Comparison of ENCODE assay signal across 2 cellular contexts in the genomic region with DNA sequence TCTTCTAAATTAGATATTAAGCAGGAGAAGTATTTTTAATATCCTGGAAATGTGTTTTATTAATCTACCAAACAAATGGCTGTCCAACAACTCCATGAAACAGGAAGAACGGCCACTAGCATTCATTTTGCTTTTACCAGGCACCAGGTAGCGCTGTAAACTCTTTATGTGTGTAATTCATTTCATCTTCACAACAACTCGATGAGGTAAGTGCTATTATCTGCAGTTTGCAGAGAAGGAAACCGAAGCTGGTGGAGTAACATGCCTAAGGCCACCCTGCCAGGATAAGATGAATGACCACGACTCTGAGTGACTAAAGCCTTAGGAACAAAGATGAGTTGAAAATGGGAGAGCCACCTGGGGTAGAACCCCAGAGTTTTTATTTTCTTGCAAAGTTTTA.
TF ChIP-seq lines count a peak whose summit lies in the region.

No MANE protein-coding gene starts in this region.

TF ChIP-seq in SK-N-SH, 30 proteins besides CTCF, POLR2A, EP300 and RAD21 (continued from another document):
- TF ChIP-seq, protein P1, sequence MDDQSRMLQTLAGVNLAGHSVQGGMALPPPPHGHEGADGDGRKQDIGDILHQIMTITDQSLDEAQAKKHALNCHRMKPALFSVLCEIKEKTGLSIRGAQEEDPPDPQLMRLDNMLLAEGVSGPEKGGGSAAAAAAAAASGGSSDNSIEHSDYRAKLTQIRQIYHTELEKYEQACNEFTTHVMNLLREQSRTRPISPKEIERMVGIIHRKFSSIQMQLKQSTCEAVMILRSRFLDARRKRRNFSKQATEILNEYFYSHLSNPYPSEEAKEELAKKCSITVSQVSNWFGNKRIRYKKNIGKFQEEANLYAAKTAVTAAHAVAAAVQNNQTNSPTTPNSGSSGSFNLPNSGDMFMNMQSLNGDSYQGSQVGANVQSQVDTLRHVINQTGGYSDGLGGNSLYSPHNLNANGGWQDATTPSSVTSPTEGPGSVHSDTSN (IDR thresholded peaks at IDR 0.05), result peak; percentile 30; the same call in 1 of the 2 replicates
- TF ChIP-seq TCF12 (IDR thresholded peaks at IDR 0.05), result peak; percentile 15; the same call in 1 of the 2 replicates

TF ChIP-seq in SK-N-SH treated with all-trans-retinoic acid at 6 μM for 48 hours, 23 proteins besides CTCF, POLR2A, EP300 and RAD21 (continued from another document):
- TF ChIP-seq PATZ1 (CRISPR knock-in tag; IDR thresholded peaks at IDR 0.05; ENCODE audit: borderline replicate concordance) (no peak), ISL1 (CRISPR knock-in tag; IDR thresholded peaks at IDR 0.05) (no peak), ZFP3 (CRISPR knock-in tag; IDR thresholded peaks at IDR 0.05) (no peak), ZNF565 (CRISPR knock-in tag; conservative IDR thresholded peaks at IDR 0.05; ENCODE audit: low read depth) (no peak), ESRRG (CRISPR knock-in tag; IDR thresholded peaks at IDR 0.05) (no peak), ZNF70 (CRISPR knock-in tag; IDR thresholded peaks at IDR 0.05) (no peak), OSR1 (CRISPR knock-in tag; IDR thresholded peaks at IDR 0.05) (no peak), CSDC2 (CRISPR knock-in tag; IDR thresholded peaks at IDR 0.05) (no peak)
- TF ChIP-seq, protein P2, sequence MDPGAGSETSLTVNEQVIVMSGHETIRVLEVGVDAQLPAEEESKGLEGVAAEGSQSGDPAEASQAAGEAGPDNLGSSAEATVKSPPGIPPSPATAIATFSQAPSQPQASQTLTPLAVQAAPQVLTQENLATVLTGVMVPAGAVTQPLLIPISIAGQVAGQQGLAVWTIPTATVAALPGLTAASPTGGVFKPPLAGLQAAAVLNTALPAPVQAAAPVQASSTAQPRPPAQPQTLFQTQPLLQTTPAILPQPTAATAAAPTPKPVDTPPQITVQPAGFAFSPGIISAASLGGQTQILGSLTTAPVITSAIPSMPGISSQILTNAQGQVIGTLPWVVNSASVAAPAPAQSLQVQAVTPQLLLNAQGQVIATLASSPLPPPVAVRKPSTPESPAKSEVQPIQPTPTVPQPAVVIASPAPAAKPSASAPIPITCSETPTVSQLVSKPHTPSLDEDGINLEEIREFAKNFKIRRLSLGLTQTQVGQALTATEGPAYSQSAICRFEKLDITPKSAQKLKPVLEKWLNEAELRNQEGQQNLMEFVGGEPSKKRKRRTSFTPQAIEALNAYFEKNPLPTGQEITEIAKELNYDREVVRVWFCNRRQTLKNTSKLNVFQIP (CRISPR knock-in tag; IDR thresholded peaks at IDR 0.05; ENCODE audit: borderline replicate concordance, low read depth), result no peak
- TF ChIP-seq, protein P3, sequence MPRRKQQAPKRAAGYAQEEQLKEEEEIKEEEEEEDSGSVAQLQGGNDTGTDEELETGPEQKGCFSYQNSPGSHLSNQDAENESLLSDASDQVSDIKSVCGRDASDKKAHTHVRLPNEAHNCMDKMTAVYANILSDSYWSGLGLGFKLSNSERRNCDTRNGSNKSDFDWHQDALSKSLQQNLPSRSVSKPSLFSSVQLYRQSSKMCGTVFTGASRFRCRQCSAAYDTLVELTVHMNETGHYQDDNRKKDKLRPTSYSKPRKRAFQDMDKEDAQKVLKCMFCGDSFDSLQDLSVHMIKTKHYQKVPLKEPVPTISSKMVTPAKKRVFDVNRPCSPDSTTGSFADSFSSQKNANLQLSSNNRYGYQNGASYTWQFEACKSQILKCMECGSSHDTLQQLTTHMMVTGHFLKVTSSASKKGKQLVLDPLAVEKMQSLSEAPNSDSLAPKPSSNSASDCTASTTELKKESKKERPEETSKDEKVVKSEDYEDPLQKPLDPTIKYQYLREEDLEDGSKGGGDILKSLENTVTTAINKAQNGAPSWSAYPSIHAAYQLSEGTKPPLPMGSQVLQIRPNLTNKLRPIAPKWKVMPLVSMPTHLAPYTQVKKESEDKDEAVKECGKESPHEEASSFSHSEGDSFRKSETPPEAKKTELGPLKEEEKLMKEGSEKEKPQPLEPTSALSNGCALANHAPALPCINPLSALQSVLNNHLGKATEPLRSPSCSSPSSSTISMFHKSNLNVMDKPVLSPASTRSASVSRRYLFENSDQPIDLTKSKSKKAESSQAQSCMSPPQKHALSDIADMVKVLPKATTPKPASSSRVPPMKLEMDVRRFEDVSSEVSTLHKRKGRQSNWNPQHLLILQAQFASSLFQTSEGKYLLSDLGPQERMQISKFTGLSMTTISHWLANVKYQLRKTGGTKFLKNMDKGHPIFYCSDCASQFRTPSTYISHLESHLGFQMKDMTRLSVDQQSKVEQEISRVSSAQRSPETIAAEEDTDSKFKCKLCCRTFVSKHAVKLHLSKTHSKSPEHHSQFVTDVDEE (CRISPR knock-in tag; IDR thresholded peaks at IDR 0.05), result no peak
